3 cellular contexts compared by ENCODE assay signal in genomic region chr18:7259482-7259881, GRCh38.
TF ChIP-seq lines count a peak whose summit lies in the region.

No MANE protein-coding gene starts in this region.

TF ChIP-seq in liver, 16 proteins besides CTCF, POLR2A, EP300 and RAD21:
- TF ChIP-seq NR2F2 (IDR thresholded peaks at IDR 0.05) (peak; percentile 93), HNF4G (IDR thresholded peaks at IDR 0.05) (no peak), SP1 (IDR thresholded peaks at IDR 0.05) (peak; percentile 14), RXRA (IDR thresholded peaks at IDR 0.05) (peak in 1 of 2 donors; percentile 26)

TF ChIP-seq in HepG2, 621 proteins besides CTCF, POLR2A, EP300 and RAD21:
- TF ChIP-seq, protein P1, sequence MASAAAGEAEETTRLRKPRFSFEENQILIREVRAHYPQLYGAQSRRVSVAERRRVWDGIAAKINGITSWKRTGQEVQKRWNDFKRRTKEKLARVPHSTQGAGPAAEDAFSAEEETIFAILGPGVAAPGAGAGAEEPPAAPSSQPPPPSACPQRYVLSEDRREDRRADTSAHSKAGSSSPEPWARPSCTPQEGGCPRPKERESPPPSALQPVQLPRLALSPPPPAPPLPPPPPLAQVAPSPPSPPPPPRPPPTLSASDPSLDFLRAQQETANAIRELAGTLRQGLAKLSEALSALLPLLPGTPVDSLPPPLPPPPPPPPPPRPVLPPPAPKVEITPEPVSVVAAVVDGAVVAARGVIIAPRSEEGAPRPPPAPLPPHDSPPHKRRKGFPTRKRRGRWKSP (CRISPR knock-in tag; IDR thresholded peaks at IDR 0.05), result no peak
- no peak for TF ChIP-seq ZMYM2 (CRISPR knock-in tag; IDR thresholded peaks at IDR 0.05)
- TF ChIP-seq RBM22 (optimal IDR thresholded peaks at IDR 0.05; ENCODE audit: low read length), result no peak
- no peak for TF ChIP-seq ZKSCAN8 (CRISPR knock-in tag; IDR thresholded peaks at IDR 0.05; ENCODE audit: borderline replicate concordance)
TF ChIP-seq in HepG2: peak in this region for 0.

TF ChIP-seq in endothelial cell of umbilical vein, 7 proteins besides CTCF, POLR2A, EP300 and RAD21:
- TF ChIP-seq POLR2AphosphoS5 (IDR thresholded peaks at IDR 0.05; ENCODE audit: insufficient read depth, low read depth, low read length), result no peak
